ENCODE assay signal across 1 cellular context in the genomic region with DNA sequence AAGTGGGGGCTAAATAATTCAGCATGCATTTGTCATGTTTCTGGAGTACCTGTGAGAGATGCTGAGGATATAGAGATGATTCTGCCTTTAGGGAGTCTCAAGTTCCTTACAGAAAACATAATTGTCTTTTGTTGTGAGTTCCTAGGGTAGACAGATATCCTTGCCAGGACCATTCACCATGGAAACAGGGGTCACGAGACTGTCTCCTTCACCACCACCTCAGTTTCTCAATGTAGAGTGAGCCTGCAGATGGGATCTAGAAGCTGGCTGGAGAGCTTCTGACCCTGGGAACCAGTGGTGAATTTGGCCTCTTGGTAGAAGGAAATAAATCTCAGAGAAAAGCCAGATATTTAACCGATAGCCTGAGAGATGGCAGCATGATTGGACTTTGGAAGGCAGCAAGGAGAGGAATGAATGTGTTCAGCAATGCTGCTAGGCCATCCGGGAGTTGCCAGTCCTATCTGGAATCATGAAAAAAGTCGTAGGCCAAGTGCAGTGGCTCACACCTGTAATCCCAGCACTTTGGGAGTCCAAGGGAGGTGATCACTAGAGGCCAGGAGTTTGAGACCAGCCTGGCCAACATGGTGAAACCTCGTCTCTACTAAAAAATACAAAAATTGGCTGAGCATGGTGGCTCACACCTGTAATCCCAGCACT.
TF ChIP-seq lines count a peak whose summit lies in the region.

No MANE protein-coding gene starts in this region.

TF ChIP-seq in HepG2, 621 proteins besides CTCF, POLR2A, EP300 and RAD21 (continued from another document and continues in another):
- TF ChIP-seq ZFP36 (IDR thresholded peaks at IDR 0.05; ENCODE audit: borderline replicate concordance, low read depth, low read length, partially characterized antibody) (no peak), ARHGAP35 (CRISPR knock-in tag; IDR thresholded peaks at IDR 0.05; ENCODE audit: borderline replicate concordance) (no peak), SMAD9 (CRISPR knock-in tag; IDR thresholded peaks at IDR 0.05) (no peak), WIZ (CRISPR knock-in tag; IDR thresholded peaks at IDR 0.05) (0 out of 2 replicates have a peak, but pooled peaks have one; percentile 47), ZBTB38 (CRISPR knock-in tag; IDR thresholded peaks at IDR 0.05) (0 out of 2 replicates have a peak, but pooled peaks have one; percentile 16), ZNF510 (CRISPR knock-in tag; IDR thresholded peaks at IDR 0.05; ENCODE audit: low read depth) (no peak), ZNF720 (CRISPR knock-in tag; IDR thresholded peaks at IDR 0.05) (no peak), ZNF34 (CRISPR knock-in tag; IDR thresholded peaks at IDR 0.05; ENCODE audit: borderline replicate concordance) (no peak), ZNF225 (CRISPR knock-in tag; IDR thresholded peaks at IDR 0.05) (no peak), ZNF557 (CRISPR knock-in tag; IDR thresholded peaks at IDR 0.05) (peak; percentile 56; the same call in 1 of the 2 replicates), FOXK2 (IDR thresholded peaks at IDR 0.05) (no peak), ZSCAN31 (CRISPR knock-in tag; IDR thresholded peaks at IDR 0.05; ENCODE audit: low read depth) (0 out of 2 replicates have a peak, but pooled peaks have one; percentile 58), GATAD2A (CRISPR knock-in tag; IDR thresholded peaks at IDR 0.05) (no peak; the same call in none of the 2 replicates), NR2F2 (IDR thresholded peaks at IDR 0.05; ENCODE audit: borderline replicate concordance, low read depth) (no peak), ZNF350 (CRISPR knock-in tag; IDR thresholded peaks at IDR 0.05; ENCODE audit: borderline replicate concordance, low read depth) (no peak), ZNF207 (IDR thresholded peaks at IDR 0.05; ENCODE audit: borderline replicate concordance) (no peak), SRSF4 (IDR thresholded peaks at IDR 0.05; ENCODE audit: low read depth, low read length, poor library complexity, severe bottlenecking) (no peak), MBNL3 (CRISPR knock-in tag; conservative IDR thresholded peaks at IDR 0.05) (no peak), POLR2G (IDR thresholded peaks at IDR 0.05; ENCODE audit: low read depth, low read length) (no peak), GATAD1 (CRISPR knock-in tag; IDR thresholded peaks at IDR 0.05) (no peak), TEAD3 (CRISPR knock-in tag; optimal IDR thresholded peaks at IDR 0.05; ENCODE audit: borderline replicate concordance) (peak; percentile 53), ADNP (CRISPR knock-in tag; IDR thresholded peaks at IDR 0.05) (peak; percentile 43; the same call in 1 of the 2 replicates), ZC3H13 (CRISPR knock-in tag; IDR thresholded peaks at IDR 0.05) (no peak), ZNF563 (CRISPR knock-in tag; IDR thresholded peaks at IDR 0.05) (no peak), RXRB (CRISPR knock-in tag; IDR thresholded peaks at IDR 0.05; ENCODE audit: borderline replicate concordance) (0 out of 2 replicates have a peak, but pooled peaks have one; percentile 21), SUZ12 (IDR thresholded peaks at IDR 0.05; ENCODE audit: low read depth, low read length) (no peak), SKI (IDR thresholded peaks at IDR 0.05; ENCODE audit: partially characterized antibody) (no peak), SP140L (CRISPR knock-in tag; IDR thresholded peaks at IDR 0.05; ENCODE audit: borderline replicate concordance) (no peak), CENPX (CRISPR knock-in tag; IDR thresholded peaks at IDR 0.05) (no peak), ZNF7 (CRISPR knock-in tag; IDR thresholded peaks at IDR 0.05) (no peak), NPAS2 (CRISPR knock-in tag; IDR thresholded peaks at IDR 0.05; ENCODE audit: borderline replicate concordance) (no peak), ZFP90 (CRISPR knock-in tag; IDR thresholded peaks at IDR 0.05; ENCODE audit: borderline replicate concordance) (no peak), FOSL2 (CRISPR knock-in tag; IDR thresholded peaks at IDR 0.05) (0 out of 2 replicates have a peak, but pooled peaks have one; percentile 6), ZFP37 (CRISPR knock-in tag; IDR thresholded peaks at IDR 0.05; ENCODE audit: borderline replicate concordance) (no peak), ZNF383 (CRISPR knock-in tag; IDR thresholded peaks at IDR 0.05; ENCODE audit: borderline replicate concordance) (no peak), PLRG1 (conservative IDR thresholded peaks at IDR 0.05) (no peak), ZMYM3 (CRISPR knock-in tag; IDR thresholded peaks at IDR 0.05) (peak; percentile 15; the same call in 1 of the 2 replicates), AGO2 (optimal IDR thresholded peaks at IDR 0.05; ENCODE audit: low read depth, low read length) (no peak), ZMYM2 (CRISPR knock-in tag; IDR thresholded peaks at IDR 0.05) (peak; percentile 43; the same call in 1 of the 2 replicates), PTBP1 (IDR thresholded peaks at IDR 0.05; ENCODE audit: low read depth, low read length, poor library complexity, severe bottlenecking) (no peak), ZSCAN29 (CRISPR knock-in tag; conservative IDR thresholded peaks at IDR 0.05) (no peak), GZF1 (CRISPR knock-in tag; IDR thresholded peaks at IDR 0.05) (no peak), MBD4 (IDR thresholded peaks at IDR 0.05; ENCODE audit: borderline replicate concordance, low read length) (no peak), REXO4 (CRISPR knock-in tag; IDR thresholded peaks at IDR 0.05; ENCODE audit: borderline replicate concordance) (no peak), PHF20 (CRISPR knock-in tag; IDR thresholded peaks at IDR 0.05) (peak; percentile 32; the same call in 1 of the 2 replicates), REPIN1 (CRISPR knock-in tag; IDR thresholded peaks at IDR 0.05; ENCODE audit: borderline replicate concordance, low read depth) (0 out of 2 replicates have a peak, but pooled peaks have one; percentile 32), ZNF382 (CRISPR knock-in tag; IDR thresholded peaks at IDR 0.05; ENCODE audit: borderline replicate concordance) (no peak)
- TF ChIP-seq, protein P1, sequence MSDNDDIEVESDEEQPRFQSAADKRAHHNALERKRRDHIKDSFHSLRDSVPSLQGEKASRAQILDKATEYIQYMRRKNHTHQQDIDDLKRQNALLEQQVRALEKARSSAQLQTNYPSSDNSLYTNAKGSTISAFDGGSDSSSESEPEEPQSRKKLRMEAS (IDR thresholded peaks at IDR 0.05), result no peak
- TF ChIP-seq, protein P2, sequence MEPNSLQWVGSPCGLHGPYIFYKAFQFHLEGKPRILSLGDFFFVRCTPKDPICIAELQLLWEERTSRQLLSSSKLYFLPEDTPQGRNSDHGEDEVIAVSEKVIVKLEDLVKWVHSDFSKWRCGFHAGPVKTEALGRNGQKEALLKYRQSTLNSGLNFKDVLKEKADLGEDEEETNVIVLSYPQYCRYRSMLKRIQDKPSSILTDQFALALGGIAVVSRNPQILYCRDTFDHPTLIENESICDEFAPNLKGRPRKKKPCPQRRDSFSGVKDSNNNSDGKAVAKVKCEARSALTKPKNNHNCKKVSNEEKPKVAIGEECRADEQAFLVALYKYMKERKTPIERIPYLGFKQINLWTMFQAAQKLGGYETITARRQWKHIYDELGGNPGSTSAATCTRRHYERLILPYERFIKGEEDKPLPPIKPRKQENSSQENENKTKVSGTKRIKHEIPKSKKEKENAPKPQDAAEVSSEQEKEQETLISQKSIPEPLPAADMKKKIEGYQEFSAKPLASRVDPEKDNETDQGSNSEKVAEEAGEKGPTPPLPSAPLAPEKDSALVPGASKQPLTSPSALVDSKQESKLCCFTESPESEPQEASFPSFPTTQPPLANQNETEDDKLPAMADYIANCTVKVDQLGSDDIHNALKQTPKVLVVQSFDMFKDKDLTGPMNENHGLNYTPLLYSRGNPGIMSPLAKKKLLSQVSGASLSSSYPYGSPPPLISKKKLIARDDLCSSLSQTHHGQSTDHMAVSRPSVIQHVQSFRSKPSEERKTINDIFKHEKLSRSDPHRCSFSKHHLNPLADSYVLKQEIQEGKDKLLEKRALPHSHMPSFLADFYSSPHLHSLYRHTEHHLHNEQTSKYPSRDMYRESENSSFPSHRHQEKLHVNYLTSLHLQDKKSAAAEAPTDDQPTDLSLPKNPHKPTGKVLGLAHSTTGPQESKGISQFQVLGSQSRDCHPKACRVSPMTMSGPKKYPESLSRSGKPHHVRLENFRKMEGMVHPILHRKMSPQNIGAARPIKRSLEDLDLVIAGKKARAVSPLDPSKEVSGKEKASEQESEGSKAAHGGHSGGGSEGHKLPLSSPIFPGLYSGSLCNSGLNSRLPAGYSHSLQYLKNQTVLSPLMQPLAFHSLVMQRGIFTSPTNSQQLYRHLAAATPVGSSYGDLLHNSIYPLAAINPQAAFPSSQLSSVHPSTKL (CRISPR knock-in tag; IDR thresholded peaks at IDR 0.05), result 0 out of 2 replicates have a peak, but pooled peaks have one; percentile 14
- TF ChIP-seq, protein P3, sequence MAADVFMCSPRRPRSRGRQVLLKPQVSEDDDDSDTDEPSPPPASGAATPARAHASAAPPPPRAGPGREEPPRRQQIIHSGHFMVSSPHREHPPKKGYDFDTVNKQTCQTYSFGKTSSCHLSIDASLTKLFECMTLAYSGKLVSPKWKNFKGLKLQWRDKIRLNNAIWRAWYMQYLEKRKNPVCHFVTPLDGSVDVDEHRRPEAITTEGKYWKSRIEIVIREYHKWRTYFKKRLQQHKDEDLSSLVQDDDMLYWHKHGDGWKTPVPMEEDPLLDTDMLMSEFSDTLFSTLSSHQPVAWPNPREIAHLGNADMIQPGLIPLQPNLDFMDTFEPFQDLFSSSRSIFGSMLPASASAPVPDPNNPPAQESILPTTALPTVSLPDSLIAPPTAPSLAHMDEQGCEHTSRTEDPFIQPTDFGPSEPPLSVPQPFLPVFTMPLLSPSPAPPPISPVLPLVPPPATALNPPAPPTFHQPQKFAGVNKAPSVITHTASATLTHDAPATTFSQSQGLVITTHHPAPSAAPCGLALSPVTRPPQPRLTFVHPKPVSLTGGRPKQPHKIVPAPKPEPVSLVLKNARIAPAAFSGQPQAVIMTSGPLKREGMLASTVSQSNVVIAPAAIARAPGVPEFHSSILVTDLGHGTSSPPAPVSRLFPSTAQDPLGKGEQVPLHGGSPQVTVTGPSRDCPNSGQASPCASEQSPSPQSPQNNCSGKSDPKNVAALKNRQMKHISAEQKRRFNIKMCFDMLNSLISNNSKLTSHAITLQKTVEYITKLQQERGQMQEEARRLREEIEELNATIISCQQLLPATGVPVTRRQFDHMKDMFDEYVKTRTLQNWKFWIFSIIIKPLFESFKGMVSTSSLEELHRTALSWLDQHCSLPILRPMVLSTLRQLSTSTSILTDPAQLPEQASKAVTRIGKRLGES (CRISPR knock-in tag; IDR thresholded peaks at IDR 0.05; ENCODE audit: borderline replicate concordance), result no peak
- TF ChIP-seq, protein P4, sequence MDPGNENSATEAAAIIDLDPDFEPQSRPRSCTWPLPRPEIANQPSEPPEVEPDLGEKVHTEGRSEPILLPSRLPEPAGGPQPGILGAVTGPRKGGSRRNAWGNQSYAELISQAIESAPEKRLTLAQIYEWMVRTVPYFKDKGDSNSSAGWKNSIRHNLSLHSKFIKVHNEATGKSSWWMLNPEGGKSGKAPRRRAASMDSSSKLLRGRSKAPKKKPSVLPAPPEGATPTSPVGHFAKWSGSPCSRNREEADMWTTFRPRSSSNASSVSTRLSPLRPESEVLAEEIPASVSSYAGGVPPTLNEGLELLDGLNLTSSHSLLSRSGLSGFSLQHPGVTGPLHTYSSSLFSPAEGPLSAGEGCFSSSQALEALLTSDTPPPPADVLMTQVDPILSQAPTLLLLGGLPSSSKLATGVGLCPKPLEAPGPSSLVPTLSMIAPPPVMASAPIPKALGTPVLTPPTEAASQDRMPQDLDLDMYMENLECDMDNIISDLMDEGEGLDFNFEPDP (CRISPR knock-in tag; conservative IDR thresholded peaks at IDR 0.05), result no peak
- TF ChIP-seq, protein P5, sequence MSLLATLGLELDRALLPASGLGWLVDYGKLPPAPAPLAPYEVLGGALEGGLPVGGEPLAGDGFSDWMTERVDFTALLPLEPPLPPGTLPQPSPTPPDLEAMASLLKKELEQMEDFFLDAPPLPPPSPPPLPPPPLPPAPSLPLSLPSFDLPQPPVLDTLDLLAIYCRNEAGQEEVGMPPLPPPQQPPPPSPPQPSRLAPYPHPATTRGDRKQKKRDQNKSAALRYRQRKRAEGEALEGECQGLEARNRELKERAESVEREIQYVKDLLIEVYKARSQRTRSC (CRISPR knock-in tag; IDR thresholded peaks at IDR 0.05; ENCODE audit: low read depth), result no peak
- TF ChIP-seq, protein P6, sequence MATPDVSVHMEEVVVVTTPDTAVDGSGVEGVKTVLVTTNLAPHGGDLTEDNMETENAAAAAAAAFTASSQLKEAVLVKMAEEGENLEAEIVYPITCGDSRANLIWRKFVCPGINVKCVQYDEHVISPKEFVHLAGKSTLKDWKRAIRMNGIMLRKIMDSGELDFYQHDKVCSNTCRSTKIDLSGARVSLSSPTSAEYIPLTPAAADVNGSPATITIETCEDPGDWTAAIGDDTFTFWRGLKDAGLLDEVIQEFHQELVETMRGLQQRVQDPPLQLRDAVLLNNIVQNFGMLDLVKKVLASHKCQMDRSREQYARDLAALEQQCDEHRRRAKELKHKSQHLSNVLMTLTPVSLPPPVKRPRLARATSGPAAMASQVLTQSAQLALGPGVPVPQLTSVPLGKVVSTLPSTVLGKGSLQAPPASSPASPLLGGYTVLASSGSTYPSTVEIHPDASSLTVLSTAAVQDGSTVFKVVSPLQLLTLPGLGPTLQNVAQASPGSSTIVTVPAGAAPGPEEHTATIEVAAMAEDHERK (CRISPR knock-in tag; IDR thresholded peaks at IDR 0.05; ENCODE audit: low read depth), result no peak
- TF ChIP-seq, protein P7, sequence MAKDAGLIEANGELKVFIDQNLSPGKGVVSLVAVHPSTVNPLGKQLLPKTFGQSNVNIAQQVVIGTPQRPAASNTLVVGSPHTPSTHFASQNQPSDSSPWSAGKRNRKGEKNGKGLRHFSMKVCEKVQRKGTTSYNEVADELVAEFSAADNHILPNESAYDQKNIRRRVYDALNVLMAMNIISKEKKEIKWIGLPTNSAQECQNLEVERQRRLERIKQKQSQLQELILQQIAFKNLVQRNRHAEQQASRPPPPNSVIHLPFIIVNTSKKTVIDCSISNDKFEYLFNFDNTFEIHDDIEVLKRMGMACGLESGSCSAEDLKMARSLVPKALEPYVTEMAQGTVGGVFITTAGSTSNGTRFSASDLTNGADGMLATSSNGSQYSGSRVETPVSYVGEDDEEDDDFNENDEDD (CRISPR knock-in tag; IDR thresholded peaks at IDR 0.05; ENCODE audit: borderline replicate concordance), result no peak
- TF ChIP-seq, protein P8, sequence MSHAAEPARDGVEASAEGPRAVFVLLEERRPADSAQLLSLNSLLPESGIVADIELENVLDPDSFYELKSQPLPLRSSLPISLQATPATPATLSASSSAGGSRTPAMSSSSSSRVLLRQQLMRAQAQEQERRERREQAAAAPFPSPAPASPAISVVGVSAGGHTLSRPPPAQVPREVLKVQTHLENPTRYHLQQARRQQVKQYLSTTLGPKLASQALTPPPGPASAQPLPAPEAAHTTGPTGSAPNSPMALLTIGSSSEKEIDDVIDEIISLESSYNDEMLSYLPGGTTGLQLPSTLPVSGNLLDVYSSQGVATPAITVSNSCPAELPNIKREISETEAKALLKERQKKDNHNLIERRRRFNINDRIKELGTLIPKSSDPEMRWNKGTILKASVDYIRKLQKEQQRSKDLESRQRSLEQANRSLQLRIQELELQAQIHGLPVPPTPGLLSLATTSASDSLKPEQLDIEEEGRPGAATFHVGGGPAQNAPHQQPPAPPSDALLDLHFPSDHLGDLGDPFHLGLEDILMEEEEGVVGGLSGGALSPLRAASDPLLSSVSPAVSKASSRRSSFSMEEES (CRISPR knock-in tag; IDR thresholded peaks at IDR 0.05), result no peak
